Comparison of ENCODE assay signal across 1 cellular context in the genomic region with DNA sequence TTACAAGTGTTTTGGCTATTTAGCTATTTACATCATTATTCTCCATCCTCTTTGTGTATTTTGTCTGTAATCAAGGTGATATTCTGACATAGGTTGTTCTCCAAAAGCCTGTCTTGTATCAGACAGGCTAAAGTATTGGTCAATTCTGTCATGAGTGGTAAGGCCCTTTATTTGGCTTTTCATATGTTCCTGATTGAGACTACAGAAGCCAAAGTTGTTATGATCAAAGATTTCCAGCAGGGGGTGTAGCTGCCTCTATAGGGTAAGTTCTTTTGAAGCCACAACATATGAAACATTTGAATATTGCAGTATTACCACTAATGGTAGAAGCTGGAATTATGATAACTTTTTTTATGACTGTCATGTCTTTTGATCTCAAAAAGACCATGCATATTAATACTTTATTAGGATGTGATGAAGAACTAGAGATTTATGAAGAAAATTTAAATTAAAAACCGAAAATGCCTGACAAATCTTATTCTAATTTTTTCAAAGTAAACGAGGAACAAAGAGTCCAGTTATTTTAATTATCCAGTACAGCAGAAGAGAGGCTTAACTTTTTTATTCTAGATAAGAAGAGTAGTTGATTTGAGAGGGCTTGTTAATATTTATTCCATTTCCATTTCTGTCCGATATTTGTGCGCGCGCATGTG.
A peak's percentile ranks its signal among the peaks of the same experiment; 100 is the strongest.
TF ChIP-seq lines count a peak whose summit lies in the region.

No MANE protein-coding gene starts in this region.

TF ChIP-seq in HepG2, 621 proteins besides CTCF, POLR2A, EP300 and RAD21 (continued from another document):
- TF ChIP-seq, protein P1, sequence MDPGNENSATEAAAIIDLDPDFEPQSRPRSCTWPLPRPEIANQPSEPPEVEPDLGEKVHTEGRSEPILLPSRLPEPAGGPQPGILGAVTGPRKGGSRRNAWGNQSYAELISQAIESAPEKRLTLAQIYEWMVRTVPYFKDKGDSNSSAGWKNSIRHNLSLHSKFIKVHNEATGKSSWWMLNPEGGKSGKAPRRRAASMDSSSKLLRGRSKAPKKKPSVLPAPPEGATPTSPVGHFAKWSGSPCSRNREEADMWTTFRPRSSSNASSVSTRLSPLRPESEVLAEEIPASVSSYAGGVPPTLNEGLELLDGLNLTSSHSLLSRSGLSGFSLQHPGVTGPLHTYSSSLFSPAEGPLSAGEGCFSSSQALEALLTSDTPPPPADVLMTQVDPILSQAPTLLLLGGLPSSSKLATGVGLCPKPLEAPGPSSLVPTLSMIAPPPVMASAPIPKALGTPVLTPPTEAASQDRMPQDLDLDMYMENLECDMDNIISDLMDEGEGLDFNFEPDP (CRISPR knock-in tag; conservative IDR thresholded peaks at IDR 0.05) = no peak
- TF ChIP-seq, protein P2, sequence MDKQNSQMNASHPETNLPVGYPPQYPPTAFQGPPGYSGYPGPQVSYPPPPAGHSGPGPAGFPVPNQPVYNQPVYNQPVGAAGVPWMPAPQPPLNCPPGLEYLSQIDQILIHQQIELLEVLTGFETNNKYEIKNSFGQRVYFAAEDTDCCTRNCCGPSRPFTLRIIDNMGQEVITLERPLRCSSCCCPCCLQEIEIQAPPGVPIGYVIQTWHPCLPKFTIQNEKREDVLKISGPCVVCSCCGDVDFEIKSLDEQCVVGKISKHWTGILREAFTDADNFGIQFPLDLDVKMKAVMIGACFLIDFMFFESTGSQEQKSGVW (CRISPR knock-in tag; IDR thresholded peaks at IDR 0.05; ENCODE audit: borderline replicate concordance) = no peak
- TF ChIP-seq RFXAP (CRISPR knock-in tag; IDR thresholded peaks at IDR 0.05; ENCODE audit: borderline replicate concordance) = no peak
- TF ChIP-seq KLF12 (CRISPR knock-in tag; IDR thresholded peaks at IDR 0.05; ENCODE audit: borderline replicate concordance) = no peak
- no peak for TF ChIP-seq ZNF547 (CRISPR knock-in tag; IDR thresholded peaks at IDR 0.05)
- TF ChIP-seq ZIK1 (CRISPR knock-in tag; IDR thresholded peaks at IDR 0.05; ENCODE audit: borderline replicate concordance, low read depth) = no peak
- TF ChIP-seq, protein P3, sequence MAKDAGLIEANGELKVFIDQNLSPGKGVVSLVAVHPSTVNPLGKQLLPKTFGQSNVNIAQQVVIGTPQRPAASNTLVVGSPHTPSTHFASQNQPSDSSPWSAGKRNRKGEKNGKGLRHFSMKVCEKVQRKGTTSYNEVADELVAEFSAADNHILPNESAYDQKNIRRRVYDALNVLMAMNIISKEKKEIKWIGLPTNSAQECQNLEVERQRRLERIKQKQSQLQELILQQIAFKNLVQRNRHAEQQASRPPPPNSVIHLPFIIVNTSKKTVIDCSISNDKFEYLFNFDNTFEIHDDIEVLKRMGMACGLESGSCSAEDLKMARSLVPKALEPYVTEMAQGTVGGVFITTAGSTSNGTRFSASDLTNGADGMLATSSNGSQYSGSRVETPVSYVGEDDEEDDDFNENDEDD (CRISPR knock-in tag; IDR thresholded peaks at IDR 0.05; ENCODE audit: borderline replicate concordance) = no peak
- no peak; the same call in 1 of the 2 replicates for TF ChIP-seq TCF7 (IDR thresholded peaks at IDR 0.05; ENCODE audit: low read depth)
- TF ChIP-seq ZMAT3 (CRISPR knock-in tag; conservative IDR thresholded peaks at IDR 0.05) = no peak
- TF ChIP-seq, protein P4, sequence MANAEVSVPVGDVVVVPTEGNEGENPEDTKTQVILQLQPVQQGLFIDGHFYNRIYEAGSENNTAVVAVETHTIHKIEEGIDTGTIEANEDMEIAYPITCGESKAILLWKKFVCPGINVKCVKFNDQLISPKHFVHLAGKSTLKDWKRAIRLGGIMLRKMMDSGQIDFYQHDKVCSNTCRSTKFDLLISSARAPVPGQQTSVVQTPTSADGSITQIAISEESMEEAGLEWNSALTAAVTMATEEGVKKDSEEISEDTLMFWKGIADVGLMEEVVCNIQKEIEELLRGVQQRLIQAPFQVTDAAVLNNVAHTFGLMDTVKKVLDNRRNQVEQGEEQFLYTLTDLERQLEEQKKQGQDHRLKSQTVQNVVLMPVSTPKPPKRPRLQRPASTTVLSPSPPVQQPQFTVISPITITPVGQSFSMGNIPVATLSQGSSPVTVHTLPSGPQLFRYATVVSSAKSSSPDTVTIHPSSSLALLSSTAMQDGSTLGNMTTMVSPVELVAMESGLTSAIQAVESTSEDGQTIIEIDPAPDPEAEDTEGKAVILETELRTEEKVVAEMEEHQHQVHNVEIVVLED (CRISPR knock-in tag; IDR thresholded peaks at IDR 0.05; ENCODE audit: borderline replicate concordance) = no peak
- no peak for TF ChIP-seq ZKSCAN1 (IDR thresholded peaks at IDR 0.05; ENCODE audit: low read length)
- TF ChIP-seq ONECUT2 (CRISPR knock-in tag; IDR thresholded peaks at IDR 0.05) = no peak
- TF ChIP-seq, protein P5, sequence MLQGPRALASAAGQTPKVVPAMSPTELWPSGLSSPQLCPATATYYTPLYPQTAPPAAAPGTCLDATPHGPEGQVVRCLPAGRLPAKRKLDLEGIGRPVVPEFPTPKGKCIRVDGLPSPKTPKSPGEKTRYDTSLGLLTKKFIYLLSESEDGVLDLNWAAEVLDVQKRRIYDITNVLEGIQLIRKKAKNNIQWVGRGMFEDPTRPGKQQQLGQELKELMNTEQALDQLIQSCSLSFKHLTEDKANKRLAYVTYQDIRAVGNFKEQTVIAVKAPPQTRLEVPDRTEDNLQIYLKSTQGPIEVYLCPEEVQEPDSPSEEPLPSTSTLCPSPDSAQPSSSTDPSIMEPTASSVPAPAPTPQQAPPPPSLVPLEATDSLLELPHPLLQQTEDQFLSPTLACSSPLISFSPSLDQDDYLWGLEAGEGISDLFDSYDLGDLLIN (CRISPR knock-in tag; IDR thresholded peaks at IDR 0.05; ENCODE audit: borderline replicate concordance) = no peak
- TF ChIP-seq HES4 (CRISPR knock-in tag; IDR thresholded peaks at IDR 0.05; ENCODE audit: borderline replicate concordance) = no peak
- TF ChIP-seq FOXK2 (IDR thresholded peaks at IDR 0.05) = no peak
- TF ChIP-seq ZNF335 (CRISPR knock-in tag; IDR thresholded peaks at IDR 0.05) = peak; percentile 55; the same call in 1 of the 2 replicates
- TF ChIP-seq SP140L (CRISPR knock-in tag; IDR thresholded peaks at IDR 0.05; ENCODE audit: borderline replicate concordance) = peak; percentile 94; the same call in 1 of the 2 replicates
- no peak for TF ChIP-seq NRL (CRISPR knock-in tag; IDR thresholded peaks at IDR 0.05; ENCODE audit: borderline replicate concordance)
- no peak for TF ChIP-seq FOSL1 (CRISPR knock-in tag; IDR thresholded peaks at IDR 0.05; ENCODE audit: borderline replicate concordance)
- TF ChIP-seq ZNF496 (CRISPR knock-in tag; IDR thresholded peaks at IDR 0.05; ENCODE audit: insufficient replicate concordance) = no peak
- TF ChIP-seq DMAP1 (CRISPR knock-in tag; IDR thresholded peaks at IDR 0.05) = no peak
- TF ChIP-seq, protein P6, sequence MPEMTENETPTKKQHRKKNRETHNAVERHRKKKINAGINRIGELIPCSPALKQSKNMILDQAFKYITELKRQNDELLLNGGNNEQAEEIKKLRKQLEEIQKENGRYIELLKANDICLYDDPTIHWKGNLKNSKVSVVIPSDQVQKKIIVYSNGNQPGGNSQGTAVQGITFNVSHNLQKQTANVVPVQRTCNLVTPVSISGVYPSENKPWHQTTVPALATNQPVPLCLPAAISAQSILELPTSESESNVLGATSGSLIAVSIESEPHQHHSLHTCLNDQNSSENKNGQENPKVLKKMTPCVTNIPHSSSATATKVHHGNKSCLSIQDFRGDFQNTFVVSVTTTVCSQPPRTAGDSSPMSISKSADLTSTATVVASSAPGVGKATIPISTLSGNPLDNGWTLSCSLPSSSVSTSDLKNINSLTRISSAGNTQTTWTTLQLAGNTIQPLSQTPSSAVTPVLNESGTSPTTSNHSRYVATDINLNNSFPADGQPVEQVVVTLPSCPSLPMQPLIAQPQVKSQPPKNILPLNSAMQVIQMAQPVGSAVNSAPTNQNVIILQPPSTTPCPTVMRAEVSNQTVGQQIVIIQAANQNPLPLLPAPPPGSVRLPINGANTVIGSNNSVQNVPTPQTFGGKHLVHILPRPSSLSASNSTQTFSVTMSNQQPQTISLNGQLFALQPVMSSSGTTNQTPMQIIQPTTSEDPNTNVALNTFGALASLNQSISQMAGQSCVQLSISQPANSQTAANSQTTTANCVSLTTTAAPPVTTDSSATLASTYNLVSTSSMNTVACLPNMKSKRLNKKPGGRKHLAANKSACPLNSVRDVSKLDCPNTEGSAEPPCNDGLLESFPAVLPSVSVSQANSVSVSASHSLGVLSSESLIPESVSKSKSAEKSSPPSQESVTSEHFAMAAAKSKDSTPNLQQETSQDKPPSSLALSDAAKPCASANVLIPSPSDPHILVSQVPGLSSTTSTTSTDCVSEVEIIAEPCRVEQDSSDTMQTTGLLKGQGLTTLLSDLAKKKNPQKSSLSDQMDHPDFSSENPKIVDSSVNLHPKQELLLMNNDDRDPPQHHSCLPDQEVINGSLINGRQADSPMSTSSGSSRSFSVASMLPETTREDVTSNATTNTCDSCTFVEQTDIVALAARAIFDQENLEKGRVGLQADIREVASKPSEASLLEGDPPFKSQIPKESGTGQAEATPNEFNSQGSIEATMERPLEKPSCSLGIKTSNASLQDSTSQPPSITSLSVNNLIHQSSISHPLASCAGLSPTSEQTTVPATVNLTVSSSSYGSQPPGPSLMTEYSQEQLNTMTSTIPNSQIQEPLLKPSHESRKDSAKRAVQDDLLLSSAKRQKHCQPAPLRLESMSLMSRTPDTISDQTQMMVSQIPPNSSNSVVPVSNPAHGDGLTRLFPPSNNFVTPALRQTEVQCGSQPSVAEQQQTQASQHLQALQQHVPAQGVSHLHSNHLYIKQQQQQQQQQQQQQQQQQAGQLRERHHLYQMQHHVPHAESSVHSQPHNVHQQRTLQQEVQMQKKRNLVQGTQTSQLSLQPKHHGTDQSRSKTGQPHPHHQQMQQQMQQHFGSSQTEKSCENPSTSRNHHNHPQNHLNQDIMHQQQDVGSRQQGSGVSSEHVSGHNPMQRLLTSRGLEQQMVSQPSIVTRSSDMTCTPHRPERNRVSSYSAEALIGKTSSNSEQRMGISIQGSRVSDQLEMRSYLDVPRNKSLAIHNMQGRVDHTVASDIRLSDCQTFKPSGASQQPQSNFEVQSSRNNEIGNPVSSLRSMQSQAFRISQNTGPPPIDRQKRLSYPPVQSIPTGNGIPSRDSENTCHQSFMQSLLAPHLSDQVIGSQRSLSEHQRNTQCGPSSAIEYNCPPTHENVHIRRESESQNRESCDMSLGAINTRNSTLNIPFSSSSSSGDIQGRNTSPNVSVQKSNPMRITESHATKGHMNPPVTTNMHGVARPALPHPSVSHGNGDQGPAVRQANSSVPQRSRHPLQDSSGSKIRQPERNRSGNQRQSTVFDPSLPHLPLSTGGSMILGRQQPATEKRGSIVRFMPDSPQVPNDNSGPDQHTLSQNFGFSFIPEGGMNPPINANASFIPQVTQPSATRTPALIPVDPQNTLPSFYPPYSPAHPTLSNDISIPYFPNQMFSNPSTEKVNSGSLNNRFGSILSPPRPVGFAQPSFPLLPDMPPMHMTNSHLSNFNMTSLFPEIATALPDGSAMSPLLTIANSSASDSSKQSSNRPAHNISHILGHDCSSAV (CRISPR knock-in tag; IDR thresholded peaks at IDR 0.05; ENCODE audit: borderline replicate concordance) = no peak
- TF ChIP-seq NKX3-1 (CRISPR knock-in tag; IDR thresholded peaks at IDR 0.05) = no peak
- TF ChIP-seq, protein P7, sequence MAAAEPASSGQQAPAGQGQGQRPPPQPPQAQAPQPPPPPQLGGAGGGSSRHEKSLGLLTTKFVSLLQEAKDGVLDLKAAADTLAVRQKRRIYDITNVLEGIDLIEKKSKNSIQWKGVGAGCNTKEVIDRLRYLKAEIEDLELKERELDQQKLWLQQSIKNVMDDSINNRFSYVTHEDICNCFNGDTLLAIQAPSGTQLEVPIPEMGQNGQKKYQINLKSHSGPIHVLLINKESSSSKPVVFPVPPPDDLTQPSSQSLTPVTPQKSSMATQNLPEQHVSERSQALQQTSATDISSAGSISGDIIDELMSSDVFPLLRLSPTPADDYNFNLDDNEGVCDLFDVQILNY (CRISPR knock-in tag; conservative IDR thresholded peaks at IDR 0.05) = no peak
- no peak for TF ChIP-seq SUZ12 (IDR thresholded peaks at IDR 0.05; ENCODE audit: low read depth, low read length)
- TF ChIP-seq ADNP (CRISPR knock-in tag; IDR thresholded peaks at IDR 0.05) = no peak
- TF ChIP-seq, protein P8, sequence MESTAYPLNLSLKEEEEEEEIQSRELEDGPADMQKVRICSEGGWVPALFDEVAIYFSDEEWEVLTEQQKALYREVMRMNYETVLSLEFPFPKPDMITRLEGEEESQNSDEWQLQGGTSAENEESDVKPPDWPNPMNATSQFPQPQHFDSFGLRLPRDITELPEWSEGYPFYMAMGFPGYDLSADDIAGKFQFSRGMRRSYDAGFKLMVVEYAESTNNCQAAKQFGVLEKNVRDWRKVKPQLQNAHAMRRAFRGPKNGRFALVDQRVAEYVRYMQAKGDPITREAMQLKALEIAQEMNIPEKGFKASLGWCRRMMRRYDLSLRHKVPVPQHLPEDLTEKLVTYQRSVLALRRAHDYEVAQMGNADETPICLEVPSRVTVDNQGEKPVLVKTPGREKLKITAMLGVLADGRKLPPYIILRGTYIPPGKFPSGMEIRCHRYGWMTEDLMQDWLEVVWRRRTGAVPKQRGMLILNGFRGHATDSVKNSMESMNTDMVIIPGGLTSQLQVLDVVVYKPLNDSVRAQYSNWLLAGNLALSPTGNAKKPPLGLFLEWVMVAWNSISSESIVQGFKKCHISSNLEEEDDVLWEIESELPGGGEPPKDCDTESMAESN (CRISPR knock-in tag; conservative IDR thresholded peaks at IDR 0.05) = no peak
- no peak for TF ChIP-seq ZNF17 (CRISPR knock-in tag; IDR thresholded peaks at IDR 0.05)
- TF ChIP-seq, protein P9, sequence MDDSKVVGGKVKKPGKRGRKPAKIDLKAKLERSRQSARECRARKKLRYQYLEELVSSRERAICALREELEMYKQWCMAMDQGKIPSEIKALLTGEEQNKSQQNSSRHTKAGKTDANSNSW (CRISPR knock-in tag; IDR thresholded peaks at IDR 0.05; ENCODE audit: borderline replicate concordance) = no peak
- TF ChIP-seq, protein P10, sequence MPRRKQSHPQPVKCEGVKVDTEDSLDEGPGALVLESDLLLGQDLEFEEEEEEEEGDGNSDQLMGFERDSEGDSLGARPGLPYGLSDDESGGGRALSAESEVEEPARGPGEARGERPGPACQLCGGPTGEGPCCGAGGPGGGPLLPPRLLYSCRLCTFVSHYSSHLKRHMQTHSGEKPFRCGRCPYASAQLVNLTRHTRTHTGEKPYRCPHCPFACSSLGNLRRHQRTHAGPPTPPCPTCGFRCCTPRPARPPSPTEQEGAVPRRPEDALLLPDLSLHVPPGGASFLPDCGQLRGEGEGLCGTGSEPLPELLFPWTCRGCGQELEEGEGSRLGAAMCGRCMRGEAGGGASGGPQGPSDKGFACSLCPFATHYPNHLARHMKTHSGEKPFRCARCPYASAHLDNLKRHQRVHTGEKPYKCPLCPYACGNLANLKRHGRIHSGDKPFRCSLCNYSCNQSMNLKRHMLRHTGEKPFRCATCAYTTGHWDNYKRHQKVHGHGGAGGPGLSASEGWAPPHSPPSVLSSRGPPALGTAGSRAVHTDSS (CRISPR knock-in tag; conservative IDR thresholded peaks at IDR 0.05) = no peak
- peak; percentile 52; the same call in 1 of the 2 replicates for TF ChIP-seq YEATS2 (CRISPR knock-in tag; IDR thresholded peaks at IDR 0.05; ENCODE audit: borderline replicate concordance)
